ENCODE assay signal across 10 cellular contexts in genomic region chr3:101381809-101382208, GRCh38.
DNase-seq lines count a peak whose midpoint lies in the region; ATAC-seq, FAIRE-seq and TF ChIP-seq lines count a peak whose summit lies in the region.
"Had no signal": no experiment of that assay in that cellular context is flagged by ENCODE, and none has a peak within 500 bp of the region (broad histone marks: within the 10 kb centered on the region; RNA-seq: fewer than 3 reads in every experiment).

No MANE protein-coding gene starts in this region.

- peaks cover 14% of the 10 kb centered on the region for H3K4me1 Mint-ChIP-seq in Caco-2 (ENCODE audit: low read depth, unreplicated experiment)

- no peak overlapping the region for H3K4ac ChIP-seq in neuronal stem cell (ENCODE audit: low read length)

- TF ChIP-seq POLR2A in endothelial cell of umbilical vein (IDR thresholded peaks at IDR 0.05; ENCODE audit: low read depth, low read length): no peak

- no peak overlapping the region for H4K91ac ChIP-seq in neuronal stem cell (ENCODE audit: low read depth, low read length, poor library complexity)

- intact Hi-C loops in Caco-2 (cut with micrococcal nuclease; ENCODE audit: unreplicated experiment): loop anchor here (1.0 to 10.0 kb wide), 4 partner anchors 153 to 560 kb away; no protein-coding TSS in a partner anchor
- intact Hi-C loops in OCI-LY7 (cut with micrococcal nuclease; ENCODE audit: unreplicated experiment): loop anchor here (5.0 kb wide), 1 partner anchor 180 kb away; the partner anchor contains the start of gene TRMT10C
- intact Hi-C loops in endothelial cell of umbilical vein (cut with micrococcal nuclease): loop anchor here (1.0 to 5.0 kb wide), 3 partner anchors 255 to 645 kb away; no protein-coding TSS in a partner anchor

- no peaks in the 10 kb centered on the region for H3K9me1 ChIP-seq in endothelial cell of umbilical vein (replicated peaks; ENCODE audit: control insufficient read depth, extremely low read depth, insufficient read depth, low read length)

- H3K23ac ChIP-seq in neuronal stem cell (ENCODE audit: low read depth, low read length, poor library complexity): no peak overlapping the region

- H3K27me3 ChIP-seq in Caco-2 (replicated peaks; ENCODE audit: control insufficient read depth, insufficient read depth, low read length) (no peaks in the 10 kb centered on the region), endothelial cell of umbilical vein (ENCODE audit: control insufficient read depth in 2 of 2, insufficient read depth in 2 of 2, low read length in 2 of 2) (no peaks in the 10 kb centered on the region), neuronal stem cell (ENCODE audit: control insufficient read depth in 3 of 3, insufficient read depth in 3 of 3, low read depth in 1 of 3, low read length in 3 of 3) (no peaks in the 10 kb centered on the region)

- H3K36me3 Mint-ChIP-seq in Caco-2 (ENCODE audit: insufficient read depth, unreplicated experiment): peaks cover 10% of the 10 kb centered on the region
- H3K36me3 Mint-ChIP-seq: IgD-negative memory B cell had no signal

- H3K79me1 ChIP-seq in neuronal stem cell (ENCODE audit: low read depth, low read length): peaks cover 2% of the 10 kb centered on the region

- ATAC-seq in GM19035 (IDR thresholded peaks at IDR 0.05; ENCODE audit: unreplicated experiment): no peak
- no peak for ATAC-seq in GM19324 (IDR thresholded peaks at IDR 0.05; ENCODE audit: low FRiP score, unreplicated experiment)
- ATAC-seq: naive thymus-derived CD8-positive, alpha-beta T cell had no signal

- peaks cover 13% of the 10 kb centered on the region for H3K4me1 ChIP-seq in Caco-2
- peaks cover 6% of the 10 kb centered on the region for H3K4me1 ChIP-seq in OCI-LY7 (ENCODE audit: insufficient read depth, low read length, poor library complexity, severe bottlenecking)
- no peaks in the 10 kb centered on the region for H3K4me1 ChIP-seq in endothelial cell of umbilical vein (ENCODE audit: control insufficient read depth, extremely low read depth, insufficient read depth, low read length)
- H3K4me1 ChIP-seq in neuronal stem cell (ENCODE audit: control insufficient read depth in 2 of 2, insufficient read depth in 1 of 2, low read depth in 1 of 2, low read length in 2 of 2): peaks cover 0 to 7% of the 10 kb centered on the region in 2 donors

- no peaks in the 10 kb centered on the region for H3K27me3 Mint-ChIP-seq in Caco-2 (ENCODE audit: insufficient read depth, unreplicated experiment)
- H3K27me3 Mint-ChIP-seq: IgD-negative memory B cell; naive thymus-derived CD8-positive, alpha-beta T cell had no signal

- no peak overlapping the region for H2BK5ac ChIP-seq in neuronal stem cell (ENCODE audit: low read length)

- H3K27ac ChIP-seq in OCI-LY7 (ENCODE audit: low read depth, low read length, poor library complexity, severe bottlenecking): no peak overlapping the region
- H3K27ac ChIP-seq in endothelial cell of umbilical vein (ENCODE audit: insufficient read depth, low read depth, low read length): no peak overlapping the region
- H3K27ac ChIP-seq in neuronal stem cell (replicated peaks; ENCODE audit: low read length): no peak overlapping the region

- H3K4me3 ChIP-seq in Caco-2 (ENCODE audit: low read depth, low read length): no peak overlapping the region
- no peak overlapping the region for H3K4me3 ChIP-seq in OCI-LY7 (ENCODE audit: low read depth, low read length, poor library complexity, severe bottlenecking)
- no peak overlapping the region for H3K4me3 ChIP-seq in endothelial cell of umbilical vein (replicated peaks in 1 of 3; ENCODE audit: insufficient read depth in 1 of 3, low read depth in 1 of 3, low read length in 3 of 3)
- no peak overlapping the region for H3K4me3 ChIP-seq in neuronal stem cell (ENCODE audit: low read length in 2 of 2)

- H3K9me3 ChIP-seq in Caco-2: no peaks in the 10 kb centered on the region
- H3K9me3 ChIP-seq in OCI-LY7 (ENCODE audit: low read length): no peaks in the 10 kb centered on the region; the same call in 1 of the 2 replicates
- H3K9me3 ChIP-seq in endothelial cell of umbilical vein (replicated peaks; ENCODE audit: control insufficient read depth, insufficient read depth, low read length): no peaks in the 10 kb centered on the region
- peaks cover 0 to 7% of the 10 kb centered on the region in 2 donors for H3K9me3 ChIP-seq in neuronal stem cell (replicated peaks in 1 of 2; ENCODE audit: control insufficient read depth in 2 of 2, insufficient read depth in 1 of 2, low read depth in 1 of 2, low read length in 2 of 2)

- no peaks in the 10 kb centered on the region for H4K20me1 ChIP-seq in OCI-LY7 (ENCODE audit: insufficient read depth, low read length)
- peaks cover 5% of the 10 kb centered on the region for H4K20me1 ChIP-seq in endothelial cell of umbilical vein (replicated peaks; ENCODE audit: control insufficient read depth, extremely low read depth, insufficient read depth, low read length)

- H3K4me2 ChIP-seq in OCI-LY7 (ENCODE audit: low read length): no peak overlapping the region
- no peak overlapping the region for H3K4me2 ChIP-seq in endothelial cell of umbilical vein (ENCODE audit: insufficient read depth, low read length)
- no peak overlapping the region for H3K4me2 ChIP-seq in neuronal stem cell (ENCODE audit: insufficient read depth, low read length, poor library complexity, severe bottlenecking)

- BruUV-seq in Caco-2 (replicated peaks; lab: Mats Ljungman, UMichigan) (no TSS peak), OCI-LY7 (replicated peaks; lab: Mats Ljungman, UMichigan) (no TSS peak), endothelial cell of umbilical vein (replicated peaks; lab: Mats Ljungman, UMichigan) (no TSS peak)

- dilution Hi-C loops in endothelial cell of umbilical vein (cut with MboI; ENCODE audit: extremely low pct_ligation_motif_present, low sequenced_read_pairs): no loop called here

- H3K79me2 ChIP-seq in OCI-LY7 (ENCODE audit: insufficient read depth, low read depth, low read length): no peaks in the 10 kb centered on the region
- no peaks in the 10 kb centered on the region for H3K79me2 ChIP-seq in endothelial cell of umbilical vein (ENCODE audit: control insufficient read depth, insufficient read depth, low read length)

- H3K18ac ChIP-seq in neuronal stem cell (ENCODE audit: low read length): no peak overlapping the region

- no peak overlapping the region for H2BK15ac ChIP-seq in neuronal stem cell (ENCODE audit: low read length)

- no peak overlapping the region for H3K14ac ChIP-seq in neuronal stem cell (ENCODE audit: low read length)

- peaks cover 10% of the 10 kb centered on the region for H3K9me3 Mint-ChIP-seq in Caco-2 (ENCODE audit: unreplicated experiment)
- H3K9me3 Mint-ChIP-seq: IgD-negative memory B cell; naive thymus-derived CD8-positive, alpha-beta T cell had no signal

- no peaks in the 10 kb centered on the region for H3K9me2 ChIP-seq in OCI-LY7 (ENCODE audit: insufficient read depth, low read length)

- H3K9ac ChIP-seq in endothelial cell of umbilical vein (replicated peaks; ENCODE audit: extremely low read depth, insufficient read depth, low read length) (no peak overlapping the region), neuronal stem cell (ENCODE audit: low read depth, low read length, poor library complexity) (no peak overlapping the region)

- POLR2A ChIA-PET in Caco-2 (lab: Charles Lee): no interaction called here
- POLR2A ChIA-PET in OCI-LY7 (lab: Charles Lee): interaction anchor here (0.6 kb wide), 1 partner anchor 16 kb away, joined by 6 read pairs; no protein-coding TSS in a partner anchor
- POLR2A ChIA-PET in endothelial cell of umbilical vein (lab: Charles Lee): no interaction called here

- DNase-seq in Caco-2: peak in 1 of 2 experiments; percentile 16
- DNase-seq in HT1080 (ENCODE audit: low read depth): peak; percentile 53
- DNase-seq in OCI-LY7 (ENCODE audit: low spot score): peak; percentile 21
- DNase-seq in endothelial cell of umbilical vein (ENCODE audit: low read depth, low spot score): peak; percentile 40
- DNase-seq in neuronal stem cell (ENCODE audit: low spot score): peak; percentile 6
- no peak for DNase-seq in activated CD4-positive, alpha-beta T cell treated with anti-CD3 and anti-CD28 coated beads, Interleukin-2, amount 50 U/mL, for 4 hours

- H2BK120ac ChIP-seq in neuronal stem cell (ENCODE audit: low read depth, low read length): no peak overlapping the region

- no peak overlapping the region for H3K4me3 Mint-ChIP-seq in Caco-2 (ENCODE audit: unreplicated experiment)
- H3K4me3 Mint-ChIP-seq: IgD-negative memory B cell; naive thymus-derived CD8-positive, alpha-beta T cell had no signal

- no peak overlapping the region for H3K27ac Mint-ChIP-seq in Caco-2 (ENCODE audit: unreplicated experiment)
- H3K27ac Mint-ChIP-seq: IgD-negative memory B cell had no signal

- peak; percentile 44 for FAIRE-seq in endothelial cell of umbilical vein (lab: Jason Lieb, UNC)

- CTCF ChIA-PET in Caco-2 (lab: Charles Lee): interaction anchor here (0.7 kb wide), 1 partner anchor 186 kb away, joined by 3 read pairs; no protein-coding TSS in a partner anchor
- CTCF ChIA-PET in OCI-LY7 (lab: Charles Lee; ENCODE audit: unreplicated experiment): interaction anchor here (1.0 kb wide), 1 partner anchor 11 kb away, joined by 3 read pairs; no protein-coding TSS in a partner anchor
- CTCF ChIA-PET in endothelial cell of umbilical vein (lab: Charles Lee): interaction anchor here (0.6 to 1.8 kb wide), 24 partner anchors 11 to 919 kb away, joined by 3 to 22 read pairs (median 4); partner anchors contain the start of gene ABI3BP

- no peak overlapping the region for H4K8ac ChIP-seq in neuronal stem cell (ENCODE audit: low read depth, low read length)

- TF ChIP-seq CTCF in Caco-2 (IDR thresholded peaks at IDR 0.05; ENCODE audit: insufficient read depth in 1 of 2, low read depth in 1 of 2, low read length in 1 of 2, severe bottlenecking in 1 of 2, unreplicated experiment in 1 of 2): peak; percentile 24 to 31
- TF ChIP-seq CTCF in OCI-LY7 (conservative IDR thresholded peaks at IDR 0.05; ENCODE audit: low read length): peak; percentile 69
- peak; percentile 7 to 11 for TF ChIP-seq CTCF in endothelial cell of umbilical vein (IDR thresholded peaks at IDR 0.05; ENCODE audit: extremely low read depth in 1 of 2, insufficient read depth in 1 of 2, low read depth in 1 of 2, low read length in 2 of 2)

- no peak overlapping the region for H2BK12ac ChIP-seq in neuronal stem cell (ENCODE audit: low read length)

- H3K36me3 ChIP-seq in Caco-2 (ENCODE audit: control insufficient read depth, insufficient read depth, low read length): no peaks in the 10 kb centered on the region
- no peaks in the 10 kb centered on the region for H3K36me3 ChIP-seq in OCI-LY7 (ENCODE audit: insufficient read depth, low read length)
- no peaks in the 10 kb centered on the region for H3K36me3 ChIP-seq in endothelial cell of umbilical vein (ENCODE audit: control insufficient read depth in 2 of 2, extremely low read depth in 1 of 2, insufficient read depth in 2 of 2, low read length in 2 of 2)
- H3K36me3 ChIP-seq in neuronal stem cell (replicated peaks in 1 of 2; ENCODE audit: control insufficient read depth in 2 of 2, insufficient read depth in 2 of 2, low read length in 2 of 2): no peaks in the 10 kb centered on the region

- H2AK5ac ChIP-seq in neuronal stem cell (ENCODE audit: low read depth, low read length): no peak overlapping the region

- no peak overlapping the region for H2AFZ ChIP-seq in OCI-LY7 (ENCODE audit: low read length)
- no peak overlapping the region for H2AFZ ChIP-seq in endothelial cell of umbilical vein (ENCODE audit: low read depth, low read length)
- no peak overlapping the region for H2AFZ ChIP-seq in neuronal stem cell (ENCODE audit: low read length)

Comparison
In these comparisons a context has a peak if more than half of its experiments do, and no peak if none do; other contexts are left out.
1. DNase-seq: peak in HT1080 (single experiment), OCI-LY7 (single experiment), endothelial cell of umbilical vein (single experiment) and neuronal stem cell (single experiment); none in activated CD4-positive, alpha-beta T cell treated with anti-CD3 and anti-CD28 coated beads, Interleukin-2, amount 50 U/mL, for 4 hours (0 of 2).
2. CTCF ChIP-seq: peak in every context shown above with its lines; median percentile 69 in OCI-LY7; 28 in Caco-2; 9 in endothelial cell of umbilical vein.